Comparison of ENCODE assay signal across 8 cellular contexts in the genomic region with DNA sequence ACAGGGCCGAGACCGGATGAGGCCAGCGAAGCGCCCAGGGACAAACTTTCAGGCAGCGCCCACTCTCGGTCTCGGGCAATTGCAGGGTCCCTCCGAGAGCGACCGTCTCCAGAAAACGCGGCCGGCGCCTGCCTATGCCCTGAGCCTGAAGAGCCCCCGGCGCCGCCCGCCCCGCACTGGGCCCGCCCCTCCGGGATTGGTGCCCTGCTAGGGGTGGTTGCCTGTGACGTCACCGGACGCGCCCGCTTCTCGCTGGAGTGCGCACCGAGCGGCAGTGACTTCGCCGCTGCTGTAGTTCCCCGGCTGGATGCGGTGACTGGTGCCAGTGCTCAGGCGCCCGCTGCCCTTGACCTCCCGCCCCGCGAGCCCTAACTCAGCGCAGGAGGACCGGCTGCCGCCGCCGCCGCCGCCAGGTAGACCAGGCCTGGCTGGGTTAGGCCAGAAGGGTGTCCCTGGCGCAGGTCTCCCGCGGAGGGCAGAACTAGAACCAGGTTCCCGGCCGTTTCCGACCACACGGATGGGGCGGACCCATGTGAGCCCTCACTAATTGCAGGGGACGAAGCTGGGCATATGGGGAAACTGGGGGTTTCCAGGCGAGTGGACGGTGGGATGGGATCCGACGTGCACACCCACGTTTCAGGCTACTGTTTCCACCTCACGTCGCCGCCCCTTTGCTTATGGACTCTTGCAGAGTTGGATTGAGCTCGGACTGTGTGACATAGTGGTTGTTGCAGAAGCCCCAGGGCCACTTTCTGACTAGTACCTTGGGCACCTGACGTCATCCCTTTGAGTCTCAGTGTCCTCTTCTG. TPM values are rescaled to one million over a fixed set of nuclear protein-coding genes. Genes with fewer than 3 reads are reported as not detected.
A peak's percentile ranks its signal among the peaks of the same experiment; 100 is the strongest.
DNase-seq lines count a peak whose midpoint lies in the region; ATAC-seq and TF ChIP-seq lines count a peak whose summit lies in the region.
"Not testable (repeated sequence)": the region's sequence is repeated elsewhere in the genome, so short reads cannot be mapped to it uniquely, and the experiment has no call there.

No MANE protein-coding gene starts in this region.

- DNase-seq in NAMALWA (ENCODE audit: low spot score) (peak; percentile 94), left colon (peak; percentile 97 to 99), vagina (ENCODE audit: extremely low spot score in 2 of 2) (peak in 1 of 2 donors; percentile 90)
- peak; percentile 99 for DNase-seq in activated CD8-positive, alpha-beta memory T cell treated with anti-CD3 and anti-CD28 coated beads, Interleukin-2, amount 50 U/mL, for 48 hours
- DNase-seq in effector CD4-positive, alpha-beta T cell: peak; percentile 99
- not testable (repeated sequence) for DNase-seq in smooth muscle cell (lab: John Stamatoyannopoulos, UW; ENCODE audit: unreplicated experiment)

- H3K36me3 ChIP-seq in smooth muscle cell (ENCODE audit: low read depth); vagina: not testable (repeated sequence)

- not testable (repeated sequence) for H3K9me3 ChIP-seq in smooth muscle cell (replicated peaks; ENCODE audit: low read depth); vagina

- H3K27ac ChIP-seq in smooth muscle cell (ENCODE audit: low read depth): peak overlapping the region; percentile 48
- peak overlapping the region; percentile 82 for H3K27ac ChIP-seq in vagina

- H3K4me3 ChIP-seq in smooth muscle cell (peak overlapping the region; percentile 56), vagina (peak overlapping the region; percentile 51 to 55)

- H2AFZ ChIP-seq in smooth muscle cell (ENCODE audit: low read depth): peak overlapping the region; percentile 81

- not testable (repeated sequence) for H4K20me1 ChIP-seq in smooth muscle cell (ENCODE audit: low read depth)

- intact Hi-C loops in left colon (cut with DNase I, micrococcal nuclease); vagina (cut with DNase I): not testable (repeated sequence)

- H3K9ac ChIP-seq in smooth muscle cell (ENCODE audit: low read depth): peak overlapping the region; percentile 71

- H3K27me3 ChIP-seq in smooth muscle cell (ENCODE audit: low read depth); vagina: not testable (repeated sequence)

- not testable (repeated sequence) for H3K79me2 ChIP-seq in smooth muscle cell (ENCODE audit: low read depth)

- TF ChIP-seq POLR2A in vagina (IDR thresholded peaks at IDR 0.05): peak in 1 of 2 donors; percentile 17

- not testable (repeated sequence) for TF ChIP-seq CTCF in smooth muscle cell (IDR thresholded peaks at IDR 0.05; ENCODE audit: borderline replicate concordance, insufficient read depth, poor library complexity, severe bottlenecking); vagina (IDR thresholded peaks at IDR 0.05)

- H3K4me2 ChIP-seq in smooth muscle cell: peak overlapping the region; percentile 89

- ATAC-seq in GM18517 (IDR thresholded peaks at IDR 0.05; ENCODE audit: unreplicated experiment) (peak; percentile 98), HG02763 (IDR thresholded peaks at IDR 0.05; ENCODE audit: unreplicated experiment) (peak; percentile 99), left colon (peak; percentile 98)

- WGBS in smooth muscle cell (ENCODE audit: low lambda C conversion rate): 0% methylated on average over 22 of the region's 65 CpGs

- not testable (repeated sequence) for H3F3A ChIP-seq in smooth muscle cell (ENCODE audit: low read depth)

- not testable (repeated sequence) for H3K4me1 ChIP-seq in smooth muscle cell (ENCODE audit: low read depth); vagina

RNA-seq across cellular contexts. Expression of gene ANKRD36C, which starts 18.9 kb away (rescaled TPM):
- total RNA-seq in left colon: 10 to 100 TPM; 28.6 to 31.4 TPM
- total RNA-seq in smooth muscle cell: 43.1 and 51.6 TPM in 2 replicates
- polyA plus RNA-seq in smooth muscle cell: 17.8 and 25.1 TPM in 2 replicates
- 36.6 TPM for total RNA-seq in vagina

RNA-seq across cellular contexts. Expression of gene GPAT2, which starts 24.2 kb away (rescaled TPM):
- total RNA-seq in left colon (1 to 10 TPM; 3.0 to 5.3 TPM), smooth muscle cell (not detected in 2 replicates), vagina (1.2 TPM)
- polyA plus RNA-seq in smooth muscle cell: 0.29 and 0.32 TPM in 2 replicates
